ENCODE assay signal across 1 cellular context in the genomic region with DNA sequence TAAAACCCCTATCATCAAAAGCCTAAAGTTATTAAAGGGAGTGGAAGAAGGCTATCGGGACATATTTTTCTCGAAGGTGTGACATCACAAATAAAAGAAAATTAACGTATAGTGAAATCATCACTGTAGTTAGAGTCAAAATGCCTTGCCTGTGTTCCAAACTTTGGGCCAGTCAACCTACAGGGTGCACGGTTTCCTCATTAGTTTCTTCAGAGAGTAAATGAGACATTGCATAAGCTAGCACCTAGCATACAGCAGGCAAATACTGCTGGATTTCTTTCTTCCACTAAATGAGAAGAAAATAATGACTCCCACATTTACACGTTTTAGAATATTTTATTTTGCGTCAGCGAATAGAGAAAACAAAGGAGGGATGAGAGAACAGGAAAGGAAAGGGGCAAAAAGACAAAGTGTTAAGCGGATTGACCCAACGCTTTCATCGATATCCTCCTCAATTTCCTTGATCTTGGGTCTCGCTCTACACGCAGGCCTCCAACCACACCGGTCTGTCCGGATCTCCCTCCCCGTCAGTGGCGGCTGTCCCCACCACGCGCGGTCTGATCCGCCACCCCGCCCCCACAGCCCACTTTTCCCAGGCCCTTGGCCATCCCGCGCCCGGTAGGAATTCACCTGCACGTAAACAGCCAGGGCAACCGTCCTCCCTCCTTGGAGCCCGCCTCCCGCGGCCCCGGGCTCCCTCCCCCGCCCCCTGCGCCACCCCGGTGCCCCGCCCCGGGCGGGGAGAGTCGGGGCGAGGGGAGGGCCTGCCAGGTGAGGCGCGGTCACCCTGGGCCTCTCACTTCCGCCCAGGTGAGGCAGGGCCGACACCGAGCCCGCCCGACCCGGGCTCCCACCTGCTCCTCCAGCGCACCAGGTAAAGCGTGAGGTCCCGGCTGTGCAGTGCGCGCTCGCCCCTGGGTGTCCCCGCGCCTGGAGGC.
TF ChIP-seq lines count a peak whose summit lies in the region.

A gene with protein sequence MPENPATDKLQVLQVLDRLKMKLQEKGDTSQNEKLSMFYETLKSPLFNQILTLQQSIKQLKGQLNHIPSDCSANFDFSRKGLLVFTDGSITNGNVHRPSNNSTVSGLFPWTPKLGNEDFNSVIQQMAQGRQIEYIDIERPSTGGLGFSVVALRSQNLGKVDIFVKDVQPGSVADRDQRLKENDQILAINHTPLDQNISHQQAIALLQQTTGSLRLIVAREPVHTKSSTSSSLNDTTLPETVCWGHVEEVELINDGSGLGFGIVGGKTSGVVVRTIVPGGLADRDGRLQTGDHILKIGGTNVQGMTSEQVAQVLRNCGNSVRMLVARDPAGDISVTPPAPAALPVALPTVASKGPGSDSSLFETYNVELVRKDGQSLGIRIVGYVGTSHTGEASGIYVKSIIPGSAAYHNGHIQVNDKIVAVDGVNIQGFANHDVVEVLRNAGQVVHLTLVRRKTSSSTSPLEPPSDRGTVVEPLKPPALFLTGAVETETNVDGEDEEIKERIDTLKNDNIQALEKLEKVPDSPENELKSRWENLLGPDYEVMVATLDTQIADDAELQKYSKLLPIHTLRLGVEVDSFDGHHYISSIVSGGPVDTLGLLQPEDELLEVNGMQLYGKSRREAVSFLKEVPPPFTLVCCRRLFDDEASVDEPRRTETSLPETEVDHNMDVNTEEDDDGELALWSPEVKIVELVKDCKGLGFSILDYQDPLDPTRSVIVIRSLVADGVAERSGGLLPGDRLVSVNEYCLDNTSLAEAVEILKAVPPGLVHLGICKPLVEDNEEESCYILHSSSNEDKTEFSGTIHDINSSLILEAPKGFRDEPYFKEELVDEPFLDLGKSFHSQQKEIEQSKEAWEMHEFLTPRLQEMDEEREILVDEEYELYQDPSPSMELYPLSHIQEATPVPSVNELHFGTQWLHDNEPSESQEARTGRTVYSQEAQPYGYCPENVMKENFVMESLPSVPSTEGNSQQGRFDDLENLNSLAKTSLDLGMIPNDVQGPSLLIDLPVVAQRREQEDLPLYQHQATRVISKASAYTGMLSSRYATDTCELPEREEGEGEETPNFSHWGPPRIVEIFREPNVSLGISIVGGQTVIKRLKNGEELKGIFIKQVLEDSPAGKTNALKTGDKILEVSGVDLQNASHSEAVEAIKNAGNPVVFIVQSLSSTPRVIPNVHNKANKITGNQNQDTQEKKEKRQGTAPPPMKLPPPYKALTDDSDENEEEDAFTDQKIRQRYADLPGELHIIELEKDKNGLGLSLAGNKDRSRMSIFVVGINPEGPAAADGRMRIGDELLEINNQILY (N-terminal part only) (plus strand): TSS at position 799 of the 938 bp plus-strand sequence. CDS start 20,413 bp downstream, outside the sequence.

TF ChIP-seq in HEK293, 187 proteins besides CTCF, POLR2A, EP300 and RAD21 (continued from another document and continues in another):
- TF ChIP-seq ZNF354C (tag by site-specific recombination; IDR thresholded peaks at IDR 0.05; ENCODE audit: borderline replicate concordance, low read depth) (no peak), ZBTB1 (tag by site-specific recombination; IDR thresholded peaks at IDR 0.05) (no peak), ZNF433 (tag by site-specific recombination; IDR thresholded peaks at IDR 0.05; ENCODE audit: low read depth) (no peak), ZNF114 (tag by site-specific recombination; IDR thresholded peaks at IDR 0.05) (no peak), ZNF350 (tag by site-specific recombination; IDR thresholded peaks at IDR 0.05) (no peak), ZNF302 (tag by site-specific recombination; IDR thresholded peaks at IDR 0.05; ENCODE audit: low read depth) (no peak), ZNF843 (tag by site-specific recombination; IDR thresholded peaks at IDR 0.05) (0 out of 2 replicates have a peak, but pooled peaks have one; percentile 38), ZFP69B (tag by site-specific recombination; IDR thresholded peaks at IDR 0.05) (0 out of 2 replicates have a peak, but pooled peaks have one; percentile 28), ZNF544 (tag by site-specific recombination; IDR thresholded peaks at IDR 0.05) (no peak), ZNF549 (tag by site-specific recombination; IDR thresholded peaks at IDR 0.05) (no peak), ZNF747 (tag by site-specific recombination; IDR thresholded peaks at IDR 0.05) (no peak), ZNF121 (tag by site-specific recombination; IDR thresholded peaks at IDR 0.05) (no peak), ZNF561 (tag by site-specific recombination; IDR thresholded peaks at IDR 0.05; ENCODE audit: borderline replicate concordance) (peak; percentile 38; the same call in 1 of the 2 replicates), ZEB2 (tag by site-specific recombination; IDR thresholded peaks at IDR 0.05) (peak; percentile 83), KLF8 (tag by site-specific recombination; IDR thresholded peaks at IDR 0.05) (peak; percentile 76; the same call in 1 of the 2 replicates), KLF9 (tag by site-specific recombination; IDR thresholded peaks at IDR 0.05; ENCODE audit: low read depth) (peak; percentile 67), ZBTB17 (tag by site-specific recombination; IDR thresholded peaks at IDR 0.05) (peak; percentile 87), ZNF776 (tag by site-specific recombination; IDR thresholded peaks at IDR 0.05; ENCODE audit: borderline replicate concordance) (no peak), ZNF23 (tag by site-specific recombination; IDR thresholded peaks at IDR 0.05; ENCODE audit: borderline replicate concordance) (no peak), GLI2 (tag by site-specific recombination; IDR thresholded peaks at IDR 0.05; ENCODE audit: borderline replicate concordance, low read depth) (no peak), OSR2 (tag by site-specific recombination; IDR thresholded peaks at IDR 0.05) (no peak; the same call in 1 of the 2 replicates), ZNF404 (tag by site-specific recombination; IDR thresholded peaks at IDR 0.05) (no peak), PRDM1 (tag by site-specific recombination; IDR thresholded peaks at IDR 0.05) (peak; percentile 72), ZXDB (tag by site-specific recombination; IDR thresholded peaks at IDR 0.05) (peak; percentile 64; the same call in 1 of the 2 replicates), IKZF3 (tag by site-specific recombination; IDR thresholded peaks at IDR 0.05) (peak; percentile 70; the same call in 1 of the 2 replicates), ZNF514 (tag by site-specific recombination; IDR thresholded peaks at IDR 0.05) (no peak), SP2 (tag by site-specific recombination; IDR thresholded peaks at IDR 0.05) (peak; percentile 76), ZSCAN30 (tag by site-specific recombination; IDR thresholded peaks at IDR 0.05) (0 out of 2 replicates have a peak, but pooled peaks have one; percentile 38), SP7 (tag by site-specific recombination; IDR thresholded peaks at IDR 0.05) (0 out of 2 replicates have a peak, but pooled peaks have one; percentile 34), ZNF174 (tag by site-specific recombination; IDR thresholded peaks at IDR 0.05) (no peak), ZNF214 (tag by site-specific recombination; IDR thresholded peaks at IDR 0.05; ENCODE audit: borderline replicate concordance) (no peak), ZNF792 (tag by site-specific recombination; IDR thresholded peaks at IDR 0.05) (peak; percentile 72; the same call in 1 of the 2 replicates), ZNF184 (tag by site-specific recombination; IDR thresholded peaks at IDR 0.05) (no peak), BCL11A (tag by site-specific recombination; IDR thresholded peaks at IDR 0.05; ENCODE audit: low read depth) (peak; percentile 15; the same call in 1 of the 2 replicates)
- TF ChIP-seq, protein P1, sequence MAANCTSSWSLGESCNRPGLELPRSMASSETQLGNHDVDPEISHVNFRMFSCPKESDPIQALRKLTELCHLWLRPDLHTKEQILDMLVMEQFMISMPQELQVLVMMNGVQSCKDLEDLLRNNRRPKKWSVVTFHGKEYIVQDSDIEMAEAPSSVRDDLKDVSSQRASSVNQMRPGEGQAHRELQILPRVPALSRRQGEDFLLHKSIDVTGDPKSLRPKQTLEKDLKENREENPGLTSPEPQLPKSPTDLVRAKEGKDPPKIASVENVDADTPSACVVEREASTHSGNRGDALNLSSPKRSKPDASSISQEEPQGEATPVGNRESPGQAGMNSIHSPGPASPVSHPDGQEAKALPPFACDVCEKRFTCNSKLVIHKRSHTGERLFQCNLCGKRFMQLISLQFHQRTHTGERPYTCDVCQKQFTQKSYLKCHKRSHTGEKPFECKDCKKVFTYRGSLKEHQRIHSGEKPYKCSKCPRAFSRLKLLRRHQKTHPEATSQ (tag by site-specific recombination; IDR thresholded peaks at IDR 0.05) = no peak
- TF ChIP-seq, protein P2, sequence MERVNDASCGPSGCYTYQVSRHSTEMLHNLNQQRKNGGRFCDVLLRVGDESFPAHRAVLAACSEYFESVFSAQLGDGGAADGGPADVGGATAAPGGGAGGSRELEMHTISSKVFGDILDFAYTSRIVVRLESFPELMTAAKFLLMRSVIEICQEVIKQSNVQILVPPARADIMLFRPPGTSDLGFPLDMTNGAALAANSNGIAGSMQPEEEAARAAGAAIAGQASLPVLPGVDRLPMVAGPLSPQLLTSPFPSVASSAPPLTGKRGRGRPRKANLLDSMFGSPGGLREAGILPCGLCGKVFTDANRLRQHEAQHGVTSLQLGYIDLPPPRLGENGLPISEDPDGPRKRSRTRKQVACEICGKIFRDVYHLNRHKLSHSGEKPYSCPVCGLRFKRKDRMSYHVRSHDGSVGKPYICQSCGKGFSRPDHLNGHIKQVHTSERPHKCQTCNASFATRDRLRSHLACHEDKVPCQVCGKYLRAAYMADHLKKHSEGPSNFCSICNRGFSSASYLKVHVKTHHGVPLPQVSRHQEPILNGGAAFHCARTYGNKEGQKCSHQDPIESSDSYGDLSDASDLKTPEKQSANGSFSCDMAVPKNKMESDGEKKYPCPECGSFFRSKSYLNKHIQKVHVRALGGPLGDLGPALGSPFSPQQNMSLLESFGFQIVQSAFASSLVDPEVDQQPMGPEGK (tag by site-specific recombination; IDR thresholded peaks at IDR 0.05) = peak; percentile 76
- TF ChIP-seq, protein P3, sequence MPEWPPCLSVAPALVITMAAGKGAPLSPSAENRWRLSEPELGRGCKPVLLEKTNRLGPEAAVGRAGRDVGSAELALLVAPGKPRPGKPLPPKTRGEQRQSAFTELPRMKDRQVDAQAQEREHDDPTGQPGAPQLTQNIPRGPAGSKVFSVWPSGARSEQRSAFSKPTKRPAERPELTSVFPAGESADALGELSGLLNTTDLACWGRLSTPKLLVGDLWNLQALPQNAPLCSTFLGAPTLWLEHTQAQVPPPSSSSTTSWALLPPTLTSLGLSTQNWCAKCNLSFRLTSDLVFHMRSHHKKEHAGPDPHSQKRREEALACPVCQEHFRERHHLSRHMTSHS (tag by site-specific recombination; IDR thresholded peaks at IDR 0.05) = no peak
- TF ChIP-seq, protein P4, sequence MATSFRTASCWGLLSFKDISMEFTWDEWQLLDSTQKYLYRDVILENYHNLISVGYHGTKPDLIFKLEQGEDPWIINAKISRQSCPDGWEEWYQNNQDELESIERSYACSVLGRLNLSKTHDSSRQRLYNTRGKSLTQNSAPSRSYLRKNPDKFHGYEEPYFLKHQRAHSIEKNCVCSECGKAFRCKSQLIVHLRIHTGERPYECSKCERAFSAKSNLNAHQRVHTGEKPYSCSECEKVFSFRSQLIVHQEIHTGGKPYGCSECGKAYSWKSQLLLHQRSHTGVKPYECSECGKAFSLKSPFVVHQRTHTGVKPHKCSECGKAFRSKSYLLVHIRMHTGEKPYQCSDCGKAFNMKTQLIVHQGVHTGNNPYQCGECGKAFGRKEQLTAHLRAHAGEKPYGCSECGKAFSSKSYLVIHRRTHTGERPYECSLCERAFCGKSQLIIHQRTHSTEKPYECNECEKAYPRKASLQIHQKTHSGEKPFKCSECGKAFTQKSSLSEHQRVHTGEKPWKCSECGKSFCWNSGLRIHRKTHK (tag by site-specific recombination; IDR thresholded peaks at IDR 0.05) = no peak
- TF ChIP-seq, protein P5, sequence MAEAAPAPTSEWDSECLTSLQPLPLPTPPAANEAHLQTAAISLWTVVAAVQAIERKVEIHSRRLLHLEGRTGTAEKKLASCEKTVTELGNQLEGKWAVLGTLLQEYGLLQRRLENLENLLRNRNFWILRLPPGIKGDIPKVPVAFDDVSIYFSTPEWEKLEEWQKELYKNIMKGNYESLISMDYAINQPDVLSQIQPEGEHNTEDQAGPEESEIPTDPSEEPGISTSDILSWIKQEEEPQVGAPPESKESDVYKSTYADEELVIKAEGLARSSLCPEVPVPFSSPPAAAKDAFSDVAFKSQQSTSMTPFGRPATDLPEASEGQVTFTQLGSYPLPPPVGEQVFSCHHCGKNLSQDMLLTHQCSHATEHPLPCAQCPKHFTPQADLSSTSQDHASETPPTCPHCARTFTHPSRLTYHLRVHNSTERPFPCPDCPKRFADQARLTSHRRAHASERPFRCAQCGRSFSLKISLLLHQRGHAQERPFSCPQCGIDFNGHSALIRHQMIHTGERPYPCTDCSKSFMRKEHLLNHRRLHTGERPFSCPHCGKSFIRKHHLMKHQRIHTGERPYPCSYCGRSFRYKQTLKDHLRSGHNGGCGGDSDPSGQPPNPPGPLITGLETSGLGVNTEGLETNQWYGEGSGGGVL (tag by site-specific recombination; IDR thresholded peaks at IDR 0.05) = peak; percentile 77
- TF ChIP-seq, protein P6, sequence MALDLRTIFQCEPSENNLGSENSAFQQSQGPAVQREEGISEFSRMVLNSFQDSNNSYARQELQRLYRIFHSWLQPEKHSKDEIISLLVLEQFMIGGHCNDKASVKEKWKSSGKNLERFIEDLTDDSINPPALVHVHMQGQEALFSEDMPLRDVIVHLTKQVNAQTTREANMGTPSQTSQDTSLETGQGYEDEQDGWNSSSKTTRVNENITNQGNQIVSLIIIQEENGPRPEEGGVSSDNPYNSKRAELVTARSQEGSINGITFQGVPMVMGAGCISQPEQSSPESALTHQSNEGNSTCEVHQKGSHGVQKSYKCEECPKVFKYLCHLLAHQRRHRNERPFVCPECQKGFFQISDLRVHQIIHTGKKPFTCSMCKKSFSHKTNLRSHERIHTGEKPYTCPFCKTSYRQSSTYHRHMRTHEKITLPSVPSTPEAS (tag by site-specific recombination; IDR thresholded peaks at IDR 0.05) = no peak
- TF ChIP-seq, protein P7, sequence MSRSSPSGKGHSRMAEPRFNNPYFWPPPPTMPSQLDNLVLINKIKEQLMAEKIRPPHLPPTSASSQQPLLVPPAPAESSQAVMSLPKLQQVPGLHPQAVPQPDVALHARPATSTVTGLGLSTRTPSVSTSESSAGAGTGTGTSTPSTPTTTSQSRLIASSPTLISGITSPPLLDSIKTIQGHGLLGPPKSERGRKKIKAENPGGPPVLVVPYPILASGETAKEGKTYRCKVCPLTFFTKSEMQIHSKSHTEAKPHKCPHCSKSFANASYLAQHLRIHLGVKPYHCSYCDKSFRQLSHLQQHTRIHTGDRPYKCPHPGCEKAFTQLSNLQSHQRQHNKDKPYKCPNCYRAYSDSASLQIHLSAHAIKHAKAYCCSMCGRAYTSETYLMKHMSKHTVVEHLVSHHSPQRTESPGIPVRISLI (tag by site-specific recombination; IDR thresholded peaks at IDR 0.05) = no peak
- TF ChIP-seq, protein P8, sequence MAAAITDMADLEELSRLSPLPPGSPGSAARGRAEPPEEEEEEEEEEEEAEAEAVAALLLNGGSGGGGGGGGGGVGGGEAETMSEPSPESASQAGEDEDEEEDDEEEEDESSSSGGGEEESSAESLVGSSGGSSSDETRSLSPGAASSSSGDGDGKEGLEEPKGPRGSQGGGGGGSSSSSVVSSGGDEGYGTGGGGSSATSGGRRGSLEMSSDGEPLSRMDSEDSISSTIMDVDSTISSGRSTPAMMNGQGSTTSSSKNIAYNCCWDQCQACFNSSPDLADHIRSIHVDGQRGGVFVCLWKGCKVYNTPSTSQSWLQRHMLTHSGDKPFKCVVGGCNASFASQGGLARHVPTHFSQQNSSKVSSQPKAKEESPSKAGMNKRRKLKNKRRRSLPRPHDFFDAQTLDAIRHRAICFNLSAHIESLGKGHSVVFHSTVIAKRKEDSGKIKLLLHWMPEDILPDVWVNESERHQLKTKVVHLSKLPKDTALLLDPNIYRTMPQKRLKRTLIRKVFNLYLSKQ (tag by site-specific recombination; IDR thresholded peaks at IDR 0.05; ENCODE audit: borderline replicate concordance) = no peak
